Comparison of ENCODE assay signal across 1 cellular context in genomic region chr17:75393523-75394331, GRCh38.
TF ChIP-seq lines count a peak whose summit lies in the region.

No MANE protein-coding gene starts in this region.

TF ChIP-seq in K562, 482 proteins besides CTCF, POLR2A, EP300 and RAD21 (continued from another document and continues in another):
- TF ChIP-seq ARID2 (IDR thresholded peaks at IDR 0.05) (no peak), ZNF609 (CRISPR knock-in tag; IDR thresholded peaks at IDR 0.05; ENCODE audit: borderline replicate concordance) (no peak), ZNF79 (CRISPR knock-in tag; IDR thresholded peaks at IDR 0.05; ENCODE audit: low read depth) (no peak), KDM2B (CRISPR knock-in tag; IDR thresholded peaks at IDR 0.05) (no peak), SRSF3 (IDR thresholded peaks at IDR 0.05; ENCODE audit: insufficient read depth, low read length) (no peak), ZNF263 (CRISPR knock-in tag; IDR thresholded peaks at IDR 0.05; ENCODE audit: borderline replicate concordance) (peak; percentile 66; the same call in 1 of the 2 replicates), FOXJ3 (CRISPR knock-in tag; IDR thresholded peaks at IDR 0.05) (no peak), PTBP1 (IDR thresholded peaks at IDR 0.05; ENCODE audit: low read depth, low read length) (no peak), CTBP1 (IDR thresholded peaks at IDR 0.05; ENCODE audit: borderline replicate concordance) (peak; percentile 53), ZZZ3 (IDR thresholded peaks at IDR 0.05) (no peak), TSC22D4 (tag; IDR thresholded peaks at IDR 0.05) (no peak), GABPB2 (CRISPR knock-in tag; conservative IDR thresholded peaks at IDR 0.05) (no peak), CREB3L1 (IDR thresholded peaks at IDR 0.05; ENCODE audit: borderline replicate concordance, low read depth) (no peak), RAD51 (IDR thresholded peaks at IDR 0.05; ENCODE audit: borderline replicate concordance, low read depth) (no peak), NR2C1 (IDR thresholded peaks at IDR 0.05) (no peak), NR2C1 (tag; IDR thresholded peaks at IDR 0.05) (no peak), ZNF124 (CRISPR knock-in tag; IDR thresholded peaks at IDR 0.05) (no peak), MLLT1 (IDR thresholded peaks at IDR 0.05) (peak in 1 of 2 experiments; percentile 42; a peak in 1 of 4 replicates), HMGN3 (IDR thresholded peaks at IDR 0.05; ENCODE audit: borderline replicate concordance, extremely low read depth, insufficient read length, low read depth, low read length) (peak; percentile 57), CBX2 (IDR thresholded peaks at IDR 0.05; ENCODE audit: insufficient read depth, low read length, poor library complexity, severe bottlenecking) (no peak), E2F5 (CRISPR knock-in tag; IDR thresholded peaks at IDR 0.05) (no peak), GTF2B (IDR thresholded peaks at IDR 0.05; ENCODE audit: extremely low read depth, insufficient read length) (no peak), TAF7 (tag; IDR thresholded peaks at IDR 0.05) (no peak), ZFP30 (CRISPR knock-in tag; IDR thresholded peaks at IDR 0.05; ENCODE audit: borderline replicate concordance) (no peak), RBM22 (IDR thresholded peaks at IDR 0.05; ENCODE audit: low read depth, low read length, poor library complexity, severe bottlenecking) (no peak), HOMEZ (CRISPR knock-in tag; IDR thresholded peaks at IDR 0.05) (no peak), NRF1 (conservative IDR thresholded peaks at IDR 0.05 in 1 of 2, IDR thresholded peaks at IDR 0.05 in 1 of 2) (peak in 1 of 2 experiments; percentile 8; a peak in 1 of 4 replicates), ZFPM2 (CRISPR knock-in tag; IDR thresholded peaks at IDR 0.05) (no peak), ZNF282 (CRISPR knock-in tag; IDR thresholded peaks at IDR 0.05) (no peak), FIP1L1 (IDR thresholded peaks at IDR 0.05; ENCODE audit: low read depth, low read length, poor library complexity, severe bottlenecking) (no peak), RBFOX2 (IDR thresholded peaks at IDR 0.05; ENCODE audit: low read depth, low read length) (no peak), PHTF2 (CRISPR knock-in tag; IDR thresholded peaks at IDR 0.05) (no peak), SMAD3 (CRISPR knock-in tag; conservative IDR thresholded peaks at IDR 0.05) (no peak), FOS (IDR thresholded peaks at IDR 0.05; ENCODE audit: extremely low read depth, insufficient read length) (peak; percentile 86), IRF9 (tag; IDR thresholded peaks at IDR 0.05) (no peak), NFYB (IDR thresholded peaks at IDR 0.05; ENCODE audit: extremely low read depth, insufficient read length) (peak; percentile 72), STAT6 (CRISPR knock-in tag; IDR thresholded peaks at IDR 0.05) (no peak), ATF3 (IDR thresholded peaks at IDR 0.05) (no peak), ATF3 (CRISPR knock-in tag; conservative IDR thresholded peaks at IDR 0.05) (no peak), NR1H2 (CRISPR knock-in tag; IDR thresholded peaks at IDR 0.05) (no peak), HCFC1 (IDR thresholded peaks at IDR 0.05; ENCODE audit: low read depth, low read length) (peak; percentile 68), ZNF561 (CRISPR knock-in tag; conservative IDR thresholded peaks at IDR 0.05) (no peak), PHF21A (IDR thresholded peaks at IDR 0.05; ENCODE audit: borderline replicate concordance, low read depth) (no peak), ZNF408 (CRISPR knock-in tag; IDR thresholded peaks at IDR 0.05; ENCODE audit: low read depth) (no peak), NFRKB (IDR thresholded peaks at IDR 0.05; ENCODE audit: low read depth) (no peak), TBP (optimal IDR thresholded peaks at IDR 0.05; ENCODE audit: low read depth, low read length) (peak; percentile 62), MNT (conservative IDR thresholded peaks at IDR 0.05) (peak; percentile 76 to 89), PRMT5 (CRISPR knock-in tag; IDR thresholded peaks at IDR 0.05) (no peak), CAMTA2 (CRISPR knock-in tag; conservative IDR thresholded peaks at IDR 0.05) (no peak), CCNT2 (IDR thresholded peaks at IDR 0.05; ENCODE audit: borderline replicate concordance, extremely low read depth, insufficient read length, low read depth, low read length) (peak; percentile 29)
